In genomic region chr19:21877976-21878375, GRCh38 we compare ENCODE assay signal across 4 cellular contexts.
"Had no signal": no experiment of that assay in that cellular context is flagged by ENCODE, and none has a peak within 500 bp of the region (broad histone marks: within the 10 kb centered on the region; RNA-seq: fewer than 3 reads in every experiment).

No MANE protein-coding gene starts in this region.

- DNase-seq: IMR-90, KBM-7 had no signal

- H3K4me3 ChIP-seq: K562 had no signal

- H3K27ac ChIP-seq: HL-60 had no signal
